2 cellular contexts compared by ENCODE assay signal in the genomic region with DNA sequence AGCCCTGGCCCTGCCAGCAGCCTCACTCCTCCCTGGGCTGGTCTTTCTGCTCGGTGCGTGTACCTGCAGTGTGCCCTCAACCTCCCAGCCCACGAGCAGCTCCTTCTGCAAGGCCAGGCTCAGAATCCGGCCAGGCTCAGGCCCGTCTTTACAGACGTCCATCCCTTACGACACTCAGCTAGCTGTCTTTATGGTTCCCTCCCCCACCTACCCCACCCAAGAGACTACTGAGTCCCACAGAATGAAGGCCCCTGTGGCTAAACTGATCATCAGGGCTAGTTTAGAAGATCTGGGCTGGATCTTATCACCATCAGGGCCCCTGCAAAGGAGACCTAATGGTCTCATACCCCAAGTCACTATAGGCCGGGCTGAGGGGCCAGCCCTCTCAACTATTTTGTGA.
TF ChIP-seq lines count a peak whose summit lies in the region.

No MANE protein-coding gene starts in this region.

TF ChIP-seq in HCT116, 20 proteins besides CTCF, POLR2A, EP300 and RAD21:
- TF ChIP-seq SRF (IDR thresholded peaks at IDR 0.05; ENCODE audit: low read depth) = no peak
- TF ChIP-seq YY1 (IDR thresholded peaks at IDR 0.05; ENCODE audit: extremely low read depth, insufficient replicate concordance, low read depth, low read length) = no peak
- no peak for TF ChIP-seq TCF7L2 (IDR thresholded peaks at IDR 0.05; ENCODE audit: borderline replicate concordance, extremely low read depth, insufficient read depth, insufficient read length)
- TF ChIP-seq CBX3 (IDR thresholded peaks at IDR 0.05; ENCODE audit: low read depth) = no peak
- no peak for TF ChIP-seq ELF1 (IDR thresholded peaks at IDR 0.05; ENCODE audit: borderline replicate concordance, low read depth)
- TF ChIP-seq, protein P1, sequence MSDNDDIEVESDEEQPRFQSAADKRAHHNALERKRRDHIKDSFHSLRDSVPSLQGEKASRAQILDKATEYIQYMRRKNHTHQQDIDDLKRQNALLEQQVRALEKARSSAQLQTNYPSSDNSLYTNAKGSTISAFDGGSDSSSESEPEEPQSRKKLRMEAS (IDR thresholded peaks at IDR 0.05) = no peak
- no peak for TF ChIP-seq SIN3A (IDR thresholded peaks at IDR 0.05; ENCODE audit: low read depth)
- TF ChIP-seq EGR1 (IDR thresholded peaks at IDR 0.05; ENCODE audit: low read depth) = no peak
- TF ChIP-seq, protein P2, sequence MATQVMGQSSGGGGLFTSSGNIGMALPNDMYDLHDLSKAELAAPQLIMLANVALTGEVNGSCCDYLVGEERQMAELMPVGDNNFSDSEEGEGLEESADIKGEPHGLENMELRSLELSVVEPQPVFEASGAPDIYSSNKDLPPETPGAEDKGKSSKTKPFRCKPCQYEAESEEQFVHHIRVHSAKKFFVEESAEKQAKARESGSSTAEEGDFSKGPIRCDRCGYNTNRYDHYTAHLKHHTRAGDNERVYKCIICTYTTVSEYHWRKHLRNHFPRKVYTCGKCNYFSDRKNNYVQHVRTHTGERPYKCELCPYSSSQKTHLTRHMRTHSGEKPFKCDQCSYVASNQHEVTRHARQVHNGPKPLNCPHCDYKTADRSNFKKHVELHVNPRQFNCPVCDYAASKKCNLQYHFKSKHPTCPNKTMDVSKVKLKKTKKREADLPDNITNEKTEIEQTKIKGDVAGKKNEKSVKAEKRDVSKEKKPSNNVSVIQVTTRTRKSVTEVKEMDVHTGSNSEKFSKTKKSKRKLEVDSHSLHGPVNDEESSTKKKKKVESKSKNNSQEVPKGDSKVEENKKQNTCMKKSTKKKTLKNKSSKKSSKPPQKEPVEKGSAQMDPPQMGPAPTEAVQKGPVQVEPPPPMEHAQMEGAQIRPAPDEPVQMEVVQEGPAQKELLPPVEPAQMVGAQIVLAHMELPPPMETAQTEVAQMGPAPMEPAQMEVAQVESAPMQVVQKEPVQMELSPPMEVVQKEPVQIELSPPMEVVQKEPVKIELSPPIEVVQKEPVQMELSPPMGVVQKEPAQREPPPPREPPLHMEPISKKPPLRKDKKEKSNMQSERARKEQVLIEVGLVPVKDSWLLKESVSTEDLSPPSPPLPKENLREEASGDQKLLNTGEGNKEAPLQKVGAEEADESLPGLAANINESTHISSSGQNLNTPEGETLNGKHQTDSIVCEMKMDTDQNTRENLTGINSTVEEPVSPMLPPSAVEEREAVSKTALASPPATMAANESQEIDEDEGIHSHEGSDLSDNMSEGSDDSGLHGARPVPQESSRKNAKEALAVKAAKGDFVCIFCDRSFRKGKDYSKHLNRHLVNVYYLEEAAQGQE (IDR thresholded peaks at IDR 0.05; ENCODE audit: low read depth) = no peak
TF ChIP-seq in HCT116: peak in this region for 0.

TF ChIP-seq in K562, 482 proteins besides CTCF, POLR2A, EP300 and RAD21:
- TF ChIP-seq, protein P3, sequence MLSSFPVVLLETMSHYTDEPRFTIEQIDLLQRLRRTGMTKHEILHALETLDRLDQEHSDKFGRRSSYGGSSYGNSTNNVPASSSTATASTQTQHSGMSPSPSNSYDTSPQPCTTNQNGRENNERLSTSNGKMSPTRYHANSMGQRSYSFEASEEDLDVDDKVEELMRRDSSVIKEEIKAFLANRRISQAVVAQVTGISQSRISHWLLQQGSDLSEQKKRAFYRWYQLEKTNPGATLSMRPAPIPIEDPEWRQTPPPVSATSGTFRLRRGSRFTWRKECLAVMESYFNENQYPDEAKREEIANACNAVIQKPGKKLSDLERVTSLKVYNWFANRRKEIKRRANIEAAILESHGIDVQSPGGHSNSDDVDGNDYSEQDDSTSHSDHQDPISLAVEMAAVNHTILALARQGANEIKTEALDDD (IDR thresholded peaks at IDR 0.05) = peak; percentile 48; the same call in 1 of the 2 replicates
- TF ChIP-seq ZNF445 (CRISPR knock-in tag; IDR thresholded peaks at IDR 0.05; ENCODE audit: low read depth) = no peak
- TF ChIP-seq NFIC (IDR thresholded peaks at IDR 0.05) = no peak
- no peak for TF ChIP-seq MEF2D (tag; conservative IDR thresholded peaks at IDR 0.05; ENCODE audit: low read depth)
TF ChIP-seq in K562: peak in this region for 1.
